ENCODE assay signal across 2 cellular contexts in genomic region chr11:37394236-37394870, GRCh38.
TF ChIP-seq lines count a peak whose summit lies in the region.

No MANE protein-coding gene starts in this region.

TF ChIP-seq in H1, 55 proteins besides CTCF, POLR2A, EP300 and RAD21 (continued from another document):
- TF ChIP-seq EGR1 (IDR thresholded peaks at IDR 0.05; ENCODE audit: borderline replicate concordance, low read depth, low read length) (no peak), NANOG (IDR thresholded peaks at IDR 0.05; ENCODE audit: insufficient read depth, low read depth, low read length, poor library complexity, severe bottlenecking) (no peak), CHD1 (IDR thresholded peaks at IDR 0.05; ENCODE audit: low read depth, low read length) (no peak), CBX5 (IDR thresholded peaks at IDR 0.05; ENCODE audit: low read depth, low read length) (peak; percentile 82; the same call in 1 of the 2 replicates)

TF ChIP-seq in SK-N-SH, 30 proteins besides CTCF, POLR2A, EP300 and RAD21 (continued from another document):
- TF ChIP-seq USF2 (IDR thresholded peaks at IDR 0.05; ENCODE audit: borderline replicate concordance, low read depth, low read length) = no peak
- no peak for TF ChIP-seq RCOR1 (IDR thresholded peaks at IDR 0.05; ENCODE audit: low read length)
- TF ChIP-seq GATA2 (CRISPR knock-in tag; IDR thresholded peaks at IDR 0.05) = no peak
- no peak for TF ChIP-seq FOXJ3 (CRISPR knock-in tag; IDR thresholded peaks at IDR 0.05)
- TF ChIP-seq FOXM1 (IDR thresholded peaks at IDR 0.05; ENCODE audit: low read depth) = no peak
- TF ChIP-seq NRF1 (IDR thresholded peaks at IDR 0.05; ENCODE audit: low read depth, low read length) = no peak
- TF ChIP-seq GABPA (IDR thresholded peaks at IDR 0.05; ENCODE audit: low read depth) = no peak
- TF ChIP-seq SIN3A (IDR thresholded peaks at IDR 0.05; ENCODE audit: borderline replicate concordance, low read depth, low read length) = no peak
- no peak for TF ChIP-seq RFX5 (IDR thresholded peaks at IDR 0.05; ENCODE audit: low read length)
- no peak for TF ChIP-seq ZBTB33 (IDR thresholded peaks at IDR 0.05; ENCODE audit: borderline replicate concordance, low read depth)
- no peak for TF ChIP-seq MAX (IDR thresholded peaks at IDR 0.05; ENCODE audit: low read depth)
- TF ChIP-seq JUND (IDR thresholded peaks at IDR 0.05) = no peak
- TF ChIP-seq PBX3 (IDR thresholded peaks at IDR 0.05) = no peak
- TF ChIP-seq TEAD4 (IDR thresholded peaks at IDR 0.05; ENCODE audit: borderline replicate concordance, insufficient read depth) = no peak
- no peak for TF ChIP-seq USF1 (IDR thresholded peaks at IDR 0.05; ENCODE audit: borderline replicate concordance, low read depth)
